Comparison of ENCODE assay signal across 26 cellular contexts in the genomic region with DNA sequence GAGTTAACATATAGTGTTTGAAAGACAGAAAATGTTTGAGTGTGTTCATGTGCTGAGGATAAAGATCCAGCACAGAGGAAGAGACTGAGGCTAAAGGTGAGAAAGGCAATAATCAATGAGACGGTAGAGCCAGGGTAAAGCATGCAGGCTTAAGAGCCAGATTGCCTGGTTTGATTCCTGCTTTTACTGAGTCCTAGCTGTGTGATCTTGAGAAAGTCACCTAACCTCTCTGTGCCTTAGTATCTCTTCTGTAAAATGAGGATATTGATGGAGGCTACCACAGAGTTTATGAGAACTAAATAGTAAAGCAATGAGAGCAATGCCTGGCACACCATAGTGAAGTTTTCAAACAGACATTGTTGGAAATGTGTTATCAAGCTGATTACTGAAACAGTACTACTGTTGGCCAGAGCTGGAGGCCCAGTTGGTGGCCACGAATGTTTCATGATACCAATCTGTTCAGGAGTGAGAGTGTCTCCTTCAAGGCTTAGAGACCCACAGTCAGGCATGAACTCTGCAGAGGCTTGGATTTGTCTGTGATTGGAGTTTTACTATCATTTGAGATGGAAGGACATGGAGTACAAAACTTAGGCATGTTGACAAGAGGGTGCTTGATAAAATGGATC. TPM values are rescaled to one million over a fixed set of nuclear protein-coding genes. Genes with fewer than 3 reads are reported as not detected.
"Had no signal": no experiment of that assay in that cellular context is flagged by ENCODE, and none has a peak within 500 bp of the region (broad histone marks: within the 10 kb centered on the region; RNA-seq: fewer than 3 reads in every experiment).

No MANE protein-coding gene starts in this region.

- H3K4me1 ChIP-seq: pancreas had no signal

- H3K9me3 ChIP-seq: gastrocnemius medialis, pancreas, testis, tibial artery, upper lobe of left lung had no signal

- H3K36me3 Mint-ChIP-seq: immature natural killer cell, memory B cell, natural killer cell had no signal

- H3K4me3 ChIP-seq: dorsolateral prefrontal cortex, gastrocnemius medialis, lung, pancreas, smooth muscle cell, testis, tibial artery, upper lobe of left lung had no signal

- H3K4me1 Mint-ChIP-seq: immature natural killer cell; memory B cell; natural killer cell; stimulated activated naive CD8-positive, alpha-beta T cell treated with anti-CD3 and anti-CD28 coated beads, Interleukin-15, amount 100 ng/mL, for 72 hours had no signal

- H3K27ac Mint-ChIP-seq: immature natural killer cell; memory B cell; natural killer cell; stimulated activated naive CD8-positive, alpha-beta T cell treated with anti-CD3 and anti-CD28 coated beads, Interleukin-15, amount 100 ng/mL, for 72 hours had no signal

- DNase-seq: effector CD4-positive, alpha-beta T cell; foreskin fibroblast; head of caudate nucleus; hypothalamus; immature natural killer cell; islet precursor cell; kidney glomerular epithelial cell; left colon; natural killer cell; pancreas; retina; stimulated activated CD4-positive, alpha-beta T cell treated with anti-CD3 and anti-CD28 coated beads, Interleukin-12 subunit alpha, Interleukin-12 subunit beta, amount 100 ng/mL, for 4 hours; stimulated activated CD4-positive, alpha-beta T cell treated with anti-CD3 and anti-CD28 coated beads, Interleukin-1b, Interleukin-23, amount 100 ng/mL, for 48 hours; stimulated activated CD4-positive, alpha-beta T cell treated with anti-CD3 and anti-CD28 coated beads, Interleukin-4, amount 100 ng/mL, for 1 hour; stimulated activated CD8-positive, alpha-beta memory T cell treated with anti-CD3 and anti-CD28 coated beads, Interleukin-4, amount 100 ng/mL, for 48 hours; stimulated activated naive CD4-positive, alpha-beta T cell; stimulated activated naive CD8-positive, alpha-beta T cell treated with anti-CD3 and anti-CD28 coated beads, Interleukin-15, amount 100 ng/mL, for 72 hours; testis; tibial artery; upper lobe of left lung had no signal

- H3K27me3 ChIP-seq: gastrocnemius medialis, pancreas, testis, tibial artery, upper lobe of left lung had no signal

- H3K36me3 ChIP-seq: gastrocnemius medialis, pancreas, tibial artery had no signal

- H3K4me3 Mint-ChIP-seq: immature natural killer cell; memory B cell; natural killer cell; stimulated activated naive CD8-positive, alpha-beta T cell treated with anti-CD3 and anti-CD28 coated beads, Interleukin-15, amount 100 ng/mL, for 72 hours had no signal

- H3K27me3 Mint-ChIP-seq: stimulated activated naive CD8-positive, alpha-beta T cell treated with anti-CD3 and anti-CD28 coated beads, Interleukin-15, amount 100 ng/mL, for 72 hours had no signal

- ATAC-seq: left colon; natural killer cell; stimulated activated naive CD8-positive, alpha-beta T cell treated with anti-CD3 and anti-CD28 coated beads, Interleukin-15, amount 100 ng/mL, for 72 hours had no signal

- H3K9me3 Mint-ChIP-seq: memory B cell; natural killer cell; stimulated activated naive CD8-positive, alpha-beta T cell treated with anti-CD3 and anti-CD28 coated beads, Interleukin-15, amount 100 ng/mL, for 72 hours had no signal

- H3K27ac ChIP-seq: pancreas had no signal

RNA-seq across cellular contexts. Expression of a gene that starts 26.8 kb away (rescaled TPM):
- polyA plus RNA-seq: neural cell had no signal
